Comparison of ENCODE assay signal across 23 cellular contexts in genomic region chr20:34864216-34864615, GRCh38.
"Had no signal": no experiment of that assay in that cellular context is flagged by ENCODE, and none has a peak within 500 bp of the region (broad histone marks: within the 10 kb centered on the region; RNA-seq: fewer than 3 reads in every experiment).

No MANE protein-coding gene starts in this region.

- ATAC-seq: activated T-helper 17 cell treated with anti-CD3 and anti-CD28 coated beads, Interleukin-2, amount 50 U/mL, for 72 hours; left lung; stimulated activated naive B cell treated with anti-CD40 and anti-IgM and Interleukin-4, amounts not matched to agents 10 μg/mL and 1 μg/mL and 100 μg/mL, for 72 hours had no signal

- H3K27ac Mint-ChIP-seq: activated naive CD4-positive, alpha-beta T cell treated with anti-CD3 and anti-CD28 coated beads, Interleukin-2, amount 50 U/mL, for 24 hours; activated T-helper 17 cell treated with anti-CD3 and anti-CD28 coated beads, Interleukin-2, amount 50 U/mL, for 72 hours; nephron had no signal

- H3K27me3 Mint-ChIP-seq: activated naive CD4-positive, alpha-beta T cell treated with anti-CD3 and anti-CD28 coated beads, Interleukin-2, amount 50 U/mL, for 24 hours; activated T-helper 17 cell treated with anti-CD3 and anti-CD28 coated beads, Interleukin-2, amount 50 U/mL, for 72 hours; central memory CD8-positive, alpha-beta T cell; stimulated activated naive B cell treated with anti-CD40 and anti-IgM and Interleukin-4, amounts not matched to agents 10 μg/mL and 1 μg/mL and 100 μg/mL, for 72 hours had no signal

- H3K4me3 Mint-ChIP-seq: activated naive CD4-positive, alpha-beta T cell treated with anti-CD3 and anti-CD28 coated beads, Interleukin-2, amount 50 U/mL, for 24 hours; activated T-helper 17 cell treated with anti-CD3 and anti-CD28 coated beads, Interleukin-2, amount 50 U/mL, for 72 hours; central memory CD8-positive, alpha-beta T cell; nephron; stimulated activated naive B cell treated with anti-CD40 and anti-IgM and Interleukin-4, amounts not matched to agents 10 μg/mL and 1 μg/mL and 100 μg/mL, for 72 hours had no signal

- DNase-seq: activated CD4-positive, alpha-beta T cell treated with anti-CD3 and anti-CD28 coated beads, Interleukin-2, amount 50 U/mL, for 1 hour; activated CD4-positive, CD25-positive, alpha-beta regulatory T cell treated with anti-CD3 and anti-CD28 coated beads, Interleukin-2, amount 50 U/mL, for 72 hours; activated gamma-delta T cell treated with Interleukin-2 at 50 U/mL for 16 hours; activated T-cell treated with anti-CD3 and anti-CD28 coated beads, Interleukin-2, amount 50 U/mL, for 1 hour; dermis blood vessel endothelial cell; effector CD4-positive, alpha-beta T cell; esophagus squamous epithelium; foreskin melanocyte; left lung; mesendoderm; ovary; stimulated activated CD4-positive, alpha-beta T cell treated with anti-CD3 and anti-CD28 coated beads, Interleukin-1b, Interleukin-23, amount 100 ng/mL, for 48 hours; stimulated activated CD4-positive, alpha-beta T cell treated with anti-CD3 and anti-CD28 coated beads, Interleukin-4, amount 100 ng/mL, for 4 hours; stimulated activated CD8-positive, alpha-beta memory T cell treated with anti-CD3 and anti-CD28 coated beads, Interleukin-4, amount 100 ng/mL, for 48 hours; stimulated activated naive B cell treated with anti-CD40 and anti-IgM and Interleukin-4, amounts not matched to agents 10 μg/mL and 1 μg/mL and 100 μg/mL, for 72 hours; T1000; WERI-Rb-1 had no signal

- FAIRE-seq: bronchial epithelial cell, colon had no signal

- H3K9me3 Mint-ChIP-seq: activated naive CD4-positive, alpha-beta T cell treated with anti-CD3 and anti-CD28 coated beads, Interleukin-2, amount 50 U/mL, for 24 hours; activated T-helper 17 cell treated with anti-CD3 and anti-CD28 coated beads, Interleukin-2, amount 50 U/mL, for 72 hours; central memory CD8-positive, alpha-beta T cell; nephron; stimulated activated naive B cell treated with anti-CD40 and anti-IgM and Interleukin-4, amounts not matched to agents 10 μg/mL and 1 μg/mL and 100 μg/mL, for 72 hours had no signal

- H3K4me1 Mint-ChIP-seq: activated T-helper 17 cell treated with anti-CD3 and anti-CD28 coated beads, Interleukin-2, amount 50 U/mL, for 72 hours had no signal
